ENCODE assay signal across 10 cellular contexts in the genomic region with DNA sequence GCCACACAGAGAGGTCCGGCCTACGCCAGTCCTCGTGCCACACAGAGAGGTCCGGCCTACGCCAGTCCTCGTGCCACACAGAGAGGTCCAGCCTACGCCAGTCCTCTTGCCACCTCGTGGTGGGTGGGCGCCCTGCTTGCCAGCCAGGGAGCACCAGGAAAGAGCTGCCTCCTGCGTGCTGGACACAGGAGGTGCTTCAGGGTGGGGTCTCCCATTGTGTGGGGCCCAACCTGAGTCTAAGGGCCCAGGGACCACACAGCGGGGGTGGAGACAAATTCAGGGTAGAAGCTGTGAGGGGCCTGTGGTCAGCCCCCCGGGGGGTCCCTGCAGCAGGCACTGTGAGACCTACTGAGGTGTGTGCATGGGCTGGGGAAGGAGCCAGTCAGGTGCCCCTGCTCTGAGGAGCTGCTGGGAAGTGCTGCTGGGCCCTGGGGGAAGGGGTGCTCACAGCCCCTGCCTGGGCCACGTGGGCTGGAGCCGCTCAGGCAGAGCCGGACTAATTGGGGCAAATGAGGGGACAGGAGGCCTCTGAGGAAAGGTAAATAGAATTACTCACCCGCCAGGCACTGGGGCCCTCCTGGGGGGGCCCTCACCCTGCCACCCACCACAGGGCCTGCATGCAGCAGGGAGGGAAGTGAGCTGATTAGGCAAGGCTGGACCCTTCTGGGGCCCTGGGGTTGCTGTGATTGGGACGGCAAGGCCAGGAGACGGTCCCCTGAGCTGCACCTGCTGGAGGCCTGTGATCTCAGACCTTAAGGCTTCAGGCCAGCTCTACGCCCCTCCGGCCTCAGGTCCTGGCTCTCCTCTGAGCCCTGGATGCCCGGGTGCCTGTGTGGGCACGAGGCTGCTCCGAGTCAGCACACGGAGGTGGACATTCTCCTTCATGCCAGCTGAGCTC. TPM values are rescaled to one million over a fixed set of nuclear protein-coding genes. Genes with fewer than 3 reads are reported as not detected.
DNase-seq lines count a peak whose midpoint lies in the region; ATAC-seq and TF ChIP-seq lines count a peak whose summit lies in the region.
"Had no signal": no experiment of that assay in that cellular context is flagged by ENCODE, and none has a peak within 500 bp of the region (broad histone marks: within the 10 kb centered on the region; RNA-seq: fewer than 3 reads in every experiment).

No MANE protein-coding gene starts in this region.

- no peak overlapping the region for H3K4me3 ChIP-seq in parathyroid adenoma (ENCODE audit: low read depth, low read length)

- H3K27ac ChIP-seq in parathyroid adenoma, result no peak overlapping the region
- H3K27ac ChIP-seq: foreskin keratinocyte had no signal

- H3K9me3 ChIP-seq in parathyroid adenoma (ENCODE audit: control insufficient read depth, low read length), result no peaks in the 10 kb centered on the region

- DNase-seq in NCI-H1092 treated with DMSO at 0.1 percent for 48 hours (lab: John Stamatoyannopoulos, UW), result peak; percentile 18
- DNase-seq in SK-N-DZ (ENCODE audit: low spot score), result peak; percentile 97
- no peak for DNase-seq in medulla oblongata (ENCODE audit: extremely low spot score)
- DNase-seq: activated CD4-positive, alpha-beta T cell treated with anti-CD3 and anti-CD28 coated beads, Interleukin-2, amount 50 U/mL, for 1 hour; cortex of kidney; foreskin keratinocyte had no signal

- no peak for TF ChIP-seq CTCF in parathyroid adenoma (IDR thresholded peaks at IDR 0.05)

- H2AFZ ChIP-seq in parathyroid adenoma, result peak overlapping the region; percentile 38

- H3K9ac ChIP-seq in parathyroid adenoma, result no peak overlapping the region

- no peaks in the 10 kb centered on the region for H3K36me3 ChIP-seq in parathyroid adenoma (ENCODE audit: control insufficient read depth, insufficient read depth, low read length)

- no peaks in the 10 kb centered on the region for H3K27me3 ChIP-seq in parathyroid adenoma (ENCODE audit: control insufficient read depth, insufficient read depth, low read length)

- H3K4me1 ChIP-seq in parathyroid adenoma, result peaks cover 8% of the 10 kb centered on the region
- H3K4me1 ChIP-seq: foreskin keratinocyte had no signal

- no peak overlapping the region for H3K4me2 ChIP-seq in parathyroid adenoma (ENCODE audit: low read length)

- no peaks in the 10 kb centered on the region for H3K79me2 ChIP-seq in parathyroid adenoma

- no peak for ATAC-seq in HG03342 (IDR thresholded peaks at IDR 0.05; ENCODE audit: unreplicated experiment)
- ATAC-seq: activated naive CD4-positive, alpha-beta T cell treated with anti-CD3 and anti-CD28 coated beads, Interleukin-2, amount 50 U/mL, for 72 hours; foreskin keratinocyte had no signal

RNA-seq across cellular contexts. Expression of a gene that starts 11.0 kb away (rescaled TPM):
- 3.8 and 5.2 TPM in 2 replicates for polyA plus RNA-seq in SK-N-DZ (2014; cell fraction: cytosol; rRNA removed)
- 60.1 and 65.1 TPM in 2 replicates for polyA plus RNA-seq in SK-N-DZ (2014; cell fraction: nucleus; rRNA removed)
- polyA plus RNA-seq: foreskin keratinocyte had no signal

RNA-seq across cellular contexts. Expression of a gene that starts 18.1 kb away (rescaled TPM):
- polyA plus RNA-seq in SK-N-DZ (2014; cell fraction: cytosol; rRNA removed), result 261 and 310 TPM in 2 replicates
- polyA plus RNA-seq in SK-N-DZ (2014; cell fraction: nucleus; rRNA removed), result 264 and 270 TPM in 2 replicates

RNA-seq across cellular contexts. Expression of a gene that starts 19.9 kb away (rescaled TPM):
- polyA plus RNA-seq in SK-N-DZ (2014; cell fraction: cytosol; rRNA removed), result not detected in 2 replicates
- polyA plus RNA-seq in SK-N-DZ (2014; cell fraction: nucleus; rRNA removed), result not detected in 2 replicates
- polyA plus RNA-seq: urinary bladder had no signal

RNA-seq across cellular contexts. Expression of a gene that starts 45.3 kb away (rescaled TPM):
- 365 and 652 TPM in 2 replicates for polyA plus RNA-seq in SK-N-DZ (2014; cell fraction: cytosol; rRNA removed)
- polyA plus RNA-seq in SK-N-DZ (2014; cell fraction: nucleus; rRNA removed), result 524 and 557 TPM in 2 replicates

RNA-seq across cellular contexts. Expression of a gene that starts 56.1 kb away (rescaled TPM):
- polyA plus RNA-seq in SK-N-DZ (2014; cell fraction: cytosol; rRNA removed), result 156 and 163 TPM in 2 replicates
- polyA plus RNA-seq in SK-N-DZ (2014; cell fraction: nucleus; rRNA removed), result 180 and 182 TPM in 2 replicates
